15 cellular contexts compared by ENCODE assay signal in genomic region chr1:117562581-117563491, GRCh38. TPM values are rescaled to one million over a fixed set of nuclear protein-coding genes. Genes with fewer than 3 reads are reported as not detected.
DNase-seq lines count a peak whose midpoint lies in the region; TF ChIP-seq lines count a peak whose summit lies in the region.
"Had no signal": no experiment of that assay in that cellular context is flagged by ENCODE, and none has a peak within 500 bp of the region (broad histone marks: within the 10 kb centered on the region; RNA-seq: fewer than 3 reads in every experiment).

No MANE protein-coding gene starts in this region.

- peak in 1 of 2 donors; percentile 64 for DNase-seq in breast epithelium (ENCODE audit: low spot score in 2 of 2)
- no peak for DNase-seq in MCF 10A (ENCODE audit: unreplicated experiment)
- DNase-seq in NCI-H2196 (lab: John Stamatoyannopoulos, UW; ENCODE audit: unreplicated experiment), result peak; percentile 77
- peak; percentile 10 to 60 for DNase-seq in lower leg skin (ENCODE audit: low spot score in 2 of 2)
- DNase-seq in transverse colon, result peak; percentile 52
- no peak for DNase-seq in T1000 (lab: John Stamatoyannopoulos, UW)
- no peak for DNase-seq in GM13976 (ENCODE audit: low spot score)
- no peak for DNase-seq in NOMO-1 treated with DMSO at 0.1 percent for 48 hours (lab: John Stamatoyannopoulos, UW; ENCODE audit: unreplicated experiment)
- DNase-seq: activated naive CD8-positive, alpha-beta T cell treated with anti-CD3 and anti-CD28 coated beads for 36 hours; DMS79 treated with DMSO at 0.1 percent for 48 hours; endodermal cell; KG1; stimulated activated CD4-positive, alpha-beta T cell treated with anti-CD3 and anti-CD28 coated beads, Interleukin-15, amount 100 ng/mL, for 24 hours; WERI-Rb-1 had no signal

- H3K27ac Mint-ChIP-seq in MCF 10A (ENCODE audit: low read depth, unreplicated experiment), result no peak overlapping the region
- H3K27ac Mint-ChIP-seq: activated naive CD8-positive, alpha-beta T cell treated with anti-CD3 and anti-CD28 coated beads for 36 hours; endodermal cell had no signal

- intact Hi-C loops in breast epithelium (cut with DNase I; ENCODE audit: low total_unique reads) (no loop called here), MCF 10A (cut with micrococcal nuclease) (no loop called here), lower leg skin (cut with DNase I; ENCODE audit: low total_unique reads) (no loop called here), transverse colon (cut with DNase I; ENCODE audit: low total_unique reads) (no loop called here)

- H3K36me3 Mint-ChIP-seq in MCF 10A (ENCODE audit: insufficient read depth, unreplicated experiment), result no peaks in the 10 kb centered on the region

- no peaks in the 10 kb centered on the region for H3K4me1 Mint-ChIP-seq in MCF 10A (ENCODE audit: insufficient read depth, unreplicated experiment)

- POLR2A ChIA-PET in MCF 10A (lab: Yijun Ruan, JAX), result no interaction called here

- H3K27me3 Mint-ChIP-seq in MCF 10A (ENCODE audit: insufficient read depth, unreplicated experiment), result peaks cover under 1% of the 10 kb centered on the region

- no peaks in the 10 kb centered on the region for H3K9me3 ChIP-seq in breast epithelium
- no peaks in the 10 kb centered on the region for H3K9me3 ChIP-seq in transverse colon

- TF ChIP-seq EP300 in transverse colon (IDR thresholded peaks at IDR 0.05; ENCODE audit: low read depth), result no peak

- H3K27me3 ChIP-seq in breast epithelium (no peaks in the 10 kb centered on the region), transverse colon (no peaks in the 10 kb centered on the region)
- H3K27me3 ChIP-seq: cardiac muscle cell had no signal

- no TSS peak for BruUV-seq in MCF 10A (replicated peaks; lab: Mats Ljungman, UMichigan)

- TF ChIP-seq POLR2A in breast epithelium (IDR thresholded peaks at IDR 0.05), result no peak
- TF ChIP-seq POLR2A in lower leg skin (IDR thresholded peaks at IDR 0.05), result no peak
- TF ChIP-seq POLR2A in transverse colon (IDR thresholded peaks at IDR 0.05), result no peak

- H3K4me3 Mint-ChIP-seq in MCF 10A (ENCODE audit: unreplicated experiment), result no peak overlapping the region
- H3K4me3 Mint-ChIP-seq: activated naive CD8-positive, alpha-beta T cell treated with anti-CD3 and anti-CD28 coated beads for 36 hours; endodermal cell had no signal

- H3K4me1 ChIP-seq in breast epithelium, result no peaks in the 10 kb centered on the region
- H3K4me1 ChIP-seq in transverse colon, result peaks cover 0 to 13% (median 11%) of the 10 kb centered on the region in 4 donors

- CTCF ChIA-PET in MCF 10A (lab: Yijun Ruan, JAX), result interaction anchor here (0.8 to 2.0 kb wide), 4 partner anchors 27 to 192 kb away, joined by 3 to 5 read pairs (median 4); no protein-coding TSS in a partner anchor

- in situ Hi-C loops in transverse colon (cut with MboI; ENCODE audit: low pct_ligation_motif_present in 1 of 4, low pct_unique_long_range_greater_than_20kb in 1 of 4, low sequenced_read_pairs in 3 of 4) (no loop called here), GM13976 (cut with MboI; ENCODE audit: low sequenced_read_pairs, unreplicated experiment) (no loop called here)

- H3K4me3 ChIP-seq in breast epithelium (no peak overlapping the region), lower leg skin (ENCODE audit: low read depth, poor library complexity, severe bottlenecking) (no peak overlapping the region), transverse colon (no peak overlapping the region)
- H3K4me3 ChIP-seq: cardiac muscle cell had no signal

- H3K27ac ChIP-seq in breast epithelium (peak overlapping the region; percentile 62 to 75), transverse colon (peak overlapping the region in 3 of 4 donors; percentile 22 to 70 (median 33))
- H3K27ac ChIP-seq: cardiac muscle cell, WERI-Rb-1 had no signal

- TF ChIP-seq CTCF in breast epithelium (IDR thresholded peaks at IDR 0.05) (no peak), MCF 10A (IDR thresholded peaks at IDR 0.05; ENCODE audit: unreplicated experiment) (no peak), lower leg skin (IDR thresholded peaks at IDR 0.05) (no peak), transverse colon (IDR thresholded peaks at IDR 0.05) (no peak), GM13976 (IDR thresholded peaks at IDR 0.05; ENCODE audit: borderline replicate concordance, control extremely low read depth, extremely low read depth, insufficient read depth, missing control alignments) (no peak)

- peaks cover 8% of the 10 kb centered on the region for H3K9me3 Mint-ChIP-seq in MCF 10A (ENCODE audit: unreplicated experiment)

- H3K36me3 ChIP-seq in breast epithelium (no peaks in the 10 kb centered on the region), transverse colon (no peaks in the 10 kb centered on the region)
- H3K36me3 ChIP-seq: cardiac muscle cell, WERI-Rb-1 had no signal

- WGBS in lower leg skin, 2 donors, result 71 to 80% methylated on average over 9 of the region's 9 CpGs
- 49 to 69% methylated on average over 4 to 9 of the region's 9 CpGs for WGBS in transverse colon (ENCODE audit: low coverage in 1 of 2), 2 donors

RNA-seq across cellular contexts. Expression of gene TENT5C, which starts 43.0 kb away (rescaled TPM):
- total RNA-seq in breast epithelium (10 to 100 TPM in 2 of 3 donors, 1 to 10 TPM in 1; 4.0 to 10.2 (median 10.2) TPM), MCF 10A (2022) (0.05 TPM in 1 of 2 replicates, not detected in the other), lower leg skin (1 to 10 TPM; 1.9 to 4.3 (median 2.8) TPM), transverse colon (10 to 100 TPM in 3 of 4 donors, 1 to 10 TPM in 1; 3.4 to 30.8 (median 18.1) TPM)

Comparison
In these comparisons a context has a peak if more than half of its experiments do, and no peak if none do; other contexts are left out.
1. DNase-seq: peak in NCI-H2196 (single experiment), lower leg skin (2 of 2) and transverse colon (single experiment); none in MCF 10A (single experiment), T1000 (single experiment), GM13976 (single experiment) and NOMO-1 treated with DMSO at 0.1 percent for 48 hours (single experiment).